15 cellular contexts compared by ENCODE assay signal in the genomic region with DNA sequence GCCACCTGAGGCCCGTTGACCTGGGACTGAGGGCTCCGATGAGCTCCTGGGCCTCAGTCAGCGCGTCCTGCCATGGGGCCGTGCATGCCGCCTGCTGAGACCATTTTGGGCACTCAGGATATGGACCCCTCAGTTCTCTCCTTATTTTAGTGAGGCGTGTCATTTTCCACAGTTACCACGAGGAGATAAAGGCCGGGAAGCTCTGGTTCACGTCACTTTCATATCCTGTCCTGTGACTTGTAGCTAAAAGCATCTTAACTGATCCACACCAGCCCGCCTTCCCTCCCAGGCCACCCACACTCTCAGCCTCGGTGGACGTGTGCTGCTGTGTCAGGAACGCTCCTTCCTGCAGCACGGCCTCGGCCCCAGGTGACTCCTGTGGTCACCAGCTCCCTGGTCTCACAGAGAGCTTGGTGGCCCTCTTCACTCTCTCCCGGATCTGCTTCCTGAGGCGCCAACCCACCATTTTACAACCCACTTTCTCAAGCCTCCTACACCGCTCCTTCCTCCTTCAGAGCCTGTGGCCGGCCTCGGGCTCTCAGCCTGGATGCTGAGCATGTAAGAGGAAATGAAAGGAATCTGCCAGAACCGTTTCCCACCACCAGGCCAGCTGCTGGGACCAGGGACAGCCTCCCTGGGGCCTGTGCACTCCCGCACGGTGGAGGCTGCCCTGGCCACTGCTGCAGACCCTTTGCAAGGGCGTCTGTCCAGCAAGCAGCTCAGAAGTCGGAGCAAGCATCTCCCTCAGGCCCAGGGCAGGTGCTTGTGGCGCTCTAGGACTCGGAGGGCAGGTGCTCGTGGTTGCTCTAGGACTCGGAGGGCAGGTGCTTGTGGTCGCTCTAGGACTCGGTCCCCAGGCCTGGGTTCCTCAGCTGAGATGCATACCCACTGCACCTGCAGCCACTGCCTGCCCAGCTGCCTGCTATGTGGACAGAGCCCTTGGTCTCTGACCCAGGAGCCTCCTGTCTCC. TPM values are rescaled to one million over a fixed set of nuclear protein-coding genes. Genes with fewer than 3 reads are reported as not detected.
A peak's percentile ranks its signal among the peaks of the same experiment; 100 is the strongest.
DNase-seq lines count a peak whose midpoint lies in the region; ATAC-seq and TF ChIP-seq lines count a peak whose summit lies in the region.
"Had no signal": no experiment of that assay in that cellular context is flagged by ENCODE, and none has a peak within 500 bp of the region (broad histone marks: within the 10 kb centered on the region; RNA-seq: fewer than 3 reads in every experiment).

No MANE protein-coding gene starts in this region.

- no peak for TF ChIP-seq CTCF in WERI-Rb-1 (IDR thresholded peaks at IDR 0.05; ENCODE audit: low read depth, low read length)
- no peak for TF ChIP-seq CTCF in nephron progenitor cell (IDR thresholded peaks at IDR 0.05)

- ATAC-seq in HG02610 (IDR thresholded peaks at IDR 0.05; ENCODE audit: unreplicated experiment) = no peak
- ATAC-seq: activated CD4-positive, CD25-positive, alpha-beta regulatory T cell treated with anti-CD3 and anti-CD28 coated beads, Interleukin-2, amount 50 U/mL, for 24 hours; pancreas had no signal

- H3K27ac Mint-ChIP-seq in activated CD4-positive, alpha-beta T cell treated with anti-CD3 and anti-CD28 coated beads, Interleukin-2, amount 10 ng/mL, durations not matched to agents 24 days and 14 days = peak overlapping the region; percentile 43
- H3K27ac Mint-ChIP-seq in nephron progenitor cell = peak overlapping the region; percentile 94

- H3K4me3 Mint-ChIP-seq in activated CD4-positive, alpha-beta T cell treated with anti-CD3 and anti-CD28 coated beads, Interleukin-2, amount 10 ng/mL, durations not matched to agents 24 days and 14 days = peak overlapping the region; percentile 41
- H3K4me3 Mint-ChIP-seq in nephron progenitor cell = peak overlapping the region; percentile 23

- H3K36me3 Mint-ChIP-seq in activated CD4-positive, alpha-beta T cell treated with anti-CD3 and anti-CD28 coated beads, Interleukin-2, amount 10 ng/mL, durations not matched to agents 24 days and 14 days (ENCODE audit: low read depth) = peaks cover 10% of the 10 kb centered on the region
- peaks cover 37% of the 10 kb centered on the region for H3K36me3 Mint-ChIP-seq in nephron progenitor cell (ENCODE audit: low read depth)

- H3K27me3 Mint-ChIP-seq in activated CD4-positive, alpha-beta T cell treated with anti-CD3 and anti-CD28 coated beads, Interleukin-2, amount 10 ng/mL, durations not matched to agents 24 days and 14 days = no peaks in the 10 kb centered on the region
- H3K27me3 Mint-ChIP-seq in nephron progenitor cell (ENCODE audit: low read depth, poor library complexity) = no peaks in the 10 kb centered on the region

- H3K4me1 Mint-ChIP-seq in activated CD4-positive, alpha-beta T cell treated with anti-CD3 and anti-CD28 coated beads, Interleukin-2, amount 10 ng/mL, durations not matched to agents 24 days and 14 days = peaks cover 39% of the 10 kb centered on the region
- H3K4me1 Mint-ChIP-seq in nephron progenitor cell = peaks cover 48% of the 10 kb centered on the region

- H3K27me3 ChIP-seq in WERI-Rb-1 (ENCODE audit: insufficient read depth, low read depth, severe bottlenecking) = no peaks in the 10 kb centered on the region
- H3K27me3 ChIP-seq: esophagus squamous epithelium, pancreas, vagina had no signal

- peak overlapping the region; percentile 78 for H3K27ac ChIP-seq in WERI-Rb-1
- H3K27ac ChIP-seq: esophagus squamous epithelium, pancreas, vagina had no signal

- peaks cover 2% of the 10 kb centered on the region for H3K9me3 ChIP-seq in WERI-Rb-1 (ENCODE audit: severe bottlenecking)
- H3K9me3 ChIP-seq: esophagus squamous epithelium, pancreas, vagina had no signal

- intact Hi-C loops in activated CD4-positive, alpha-beta T cell treated with anti-CD3 and anti-CD28 coated beads, Interleukin-2, amount 10 ng/mL, durations not matched to agents 24 days and 14 days (cut with micrococcal nuclease) = loop anchor here (10.0 kb wide), 1 partner anchor 253 kb away; a partner anchor contains a TSS

- no peaks in the 10 kb centered on the region for H3K9me3 Mint-ChIP-seq in activated CD4-positive, alpha-beta T cell treated with anti-CD3 and anti-CD28 coated beads, Interleukin-2, amount 10 ng/mL, durations not matched to agents 24 days and 14 days
- no peaks in the 10 kb centered on the region for H3K9me3 Mint-ChIP-seq in nephron progenitor cell

- no peak for DNase-seq in activated CD4-positive, alpha-beta T cell treated with anti-CD3 and anti-CD28 coated beads, Interleukin-2, amount 10 ng/mL, durations not matched to agents 24 days and 14 days
- no peak for DNase-seq in activated CD4-positive, alpha-beta T cell treated with anti-CD3 and anti-CD28 coated beads for 1 hour
- DNase-seq in NCI-H146 (lab: John Stamatoyannopoulos, UW) = peak; percentile 85
- no peak for DNase-seq in WERI-Rb-1
- DNase-seq in nephron progenitor cell = no peak
- DNase-seq in activated CD8-positive, alpha-beta memory T cell treated with anti-CD3 and anti-CD28 coated beads, Interleukin-2, amount 50 U/mL, for 4 hours = no peak
- DNase-seq in kidney glomerular epithelial cell (lab: John Stamatoyannopoulos, UW) = no peak
- DNase-seq: activated gamma-delta T cell treated with Interleukin-2 at 50 U/mL for 16 hours, esophagus squamous epithelium, GOT3, NCI-H748 treated with DMSO at 0.1 percent for 48 hours, pancreas had no signal

- peaks cover 19% of the 10 kb centered on the region for H3K36me3 ChIP-seq in WERI-Rb-1
- H3K36me3 ChIP-seq: pancreas, vagina had no signal

- H3K4me3 ChIP-seq in WERI-Rb-1 (ENCODE audit: low read depth, low read length) = no peak overlapping the region
- H3K4me3 ChIP-seq: esophagus squamous epithelium, pancreas, vagina had no signal

RNA-seq across cellular contexts. Expression of a gene that starts 23.9 kb away (rescaled TPM):
- 428 and 452 TPM in 2 replicates for total RNA-seq in activated CD4-positive, alpha-beta T cell treated with anti-CD3 and anti-CD28 coated beads, Interleukin-2, amount 10 ng/mL, durations not matched to agents 24 days and 14 days

RNA-seq across cellular contexts. Expression of a gene that starts 56.3 kb away (rescaled TPM):
- 230 and 232 TPM in 2 replicates for total RNA-seq in activated CD4-positive, alpha-beta T cell treated with anti-CD3 and anti-CD28 coated beads, Interleukin-2, amount 10 ng/mL, durations not matched to agents 24 days and 14 days
